Comparison of ENCODE assay signal across 8 cellular contexts in genomic region chr16:11794991-11795886, GRCh38. TPM values are rescaled to one million over a fixed set of nuclear protein-coding genes. Genes with fewer than 3 reads are reported as not detected.
DNase-seq lines count a peak whose midpoint lies in the region; ATAC-seq and TF ChIP-seq lines count a peak whose summit lies in the region.

No MANE protein-coding gene starts in this region.

- TF ChIP-seq POLR2A in esophagus muscularis mucosa (IDR thresholded peaks at IDR 0.05; ENCODE audit: low read depth) (no peak), sigmoid colon (IDR thresholded peaks at IDR 0.05) (no peak)

- peak overlapping the region; percentile 92 for H3K4me3 ChIP-seq in GM12864 (ENCODE audit: low read depth, low read length)
- H3K4me3 ChIP-seq in RWPE2 (ENCODE audit: severe bottlenecking), result peak overlapping the region; percentile 90
- peak overlapping the region; percentile 76 to 97 (median 94) for H3K4me3 ChIP-seq in esophagus muscularis mucosa
- peak overlapping the region in 2 of 4 donors; percentile 94 to 98 for H3K4me3 ChIP-seq in sigmoid colon

- intact Hi-C loops in esophagus muscularis mucosa (cut with DNase I) (no loop called here), sigmoid colon (cut with DNase I) (loop anchor here (5.0 to 10.0 kb wide), 4 partner anchors 120 to 830 kb away; partner anchors contain the start of gene SNX29)

- TF ChIP-seq EP300 in esophagus muscularis mucosa (IDR thresholded peaks at IDR 0.05) (no peak), sigmoid colon (IDR thresholded peaks at IDR 0.05) (no peak)

- POLR2A ChIA-PET in HEK293T (lab: Yijun Ruan, JAX), result interaction anchor here (1.0 to 3.6 kb wide), 2 partner anchors 9 to 53 kb away, joined by 3 to 24 read pairs; partner anchors contain the start of gene TXNDC11

- ATAC-seq in RWPE2 (ENCODE audit: low read depth), result no peak
- ATAC-seq in GM21737 (IDR thresholded peaks at IDR 0.05; ENCODE audit: unreplicated experiment), result no peak

- H3K36me3 ChIP-seq in RWPE2 (ENCODE audit: low read depth) (peaks cover 50% of the 10 kb centered on the region), esophagus muscularis mucosa (peaks cover 0 to 7% (median 2%) of the 10 kb centered on the region in 4 donors), sigmoid colon (no peaks in the 10 kb centered on the region)

- TF ChIP-seq CTCF in GM12864 (IDR thresholded peaks at IDR 0.05; ENCODE audit: low read depth, low read length, missing control alignments) (no peak), RWPE2 (IDR thresholded peaks at IDR 0.05; ENCODE audit: poor library complexity, severe bottlenecking) (no peak), esophagus muscularis mucosa (IDR thresholded peaks at IDR 0.05) (no peak), sigmoid colon (IDR thresholded peaks at IDR 0.05) (no peak)

- H3K27me3 ChIP-seq in RWPE2 (ENCODE audit: insufficient read depth, poor library complexity, severe bottlenecking) (no peaks in the 10 kb centered on the region), esophagus muscularis mucosa (no peaks in the 10 kb centered on the region), sigmoid colon (no peaks in the 10 kb centered on the region)

- DNase-seq in GM12864 (ENCODE audit: low read depth) (no peak), RWPE2 (ENCODE audit: low spot score) (no peak), esophagus muscularis mucosa (ENCODE audit: extremely low spot score) (no peak), sigmoid colon (no peak), retina (no peak), HEK293T (ENCODE audit: extremely low spot score) (no peak), NCI-H748 (lab: John Stamatoyannopoulos, UW; ENCODE audit: unreplicated experiment) (no peak)

- H3K4me1 ChIP-seq in RWPE2 (ENCODE audit: insufficient read depth, poor library complexity, severe bottlenecking) (peaks cover 11% of the 10 kb centered on the region), esophagus muscularis mucosa (peaks cover 76 to 87% (median 84%) of the 10 kb centered on the region in 4 donors), sigmoid colon (peaks cover 0 to 78% (median 69%) of the 10 kb centered on the region in 4 donors)

- H3K9me3 ChIP-seq in RWPE2 (ENCODE audit: severe bottlenecking) (no peaks in the 10 kb centered on the region), esophagus muscularis mucosa (no peaks in the 10 kb centered on the region), sigmoid colon (no peaks in the 10 kb centered on the region)

- CTCF ChIA-PET in HEK293T (lab: Yijun Ruan, JAX), result no interaction called here

- 82% methylated on average over 21 of the region's 21 CpGs for WGBS in esophagus muscularis mucosa
- 77 to 86% methylated on average over 21 of the region's 21 CpGs for WGBS in sigmoid colon, 2 donors

- H3K27ac ChIP-seq in RWPE2 (ENCODE audit: poor library complexity, severe bottlenecking) (peak overlapping the region; percentile 86), esophagus muscularis mucosa (replicated peaks in 1 of 4) (peak overlapping the region; percentile 98 to 99 (median 99)), sigmoid colon (peak overlapping the region; percentile 95 to 99 (median 98))

TF ChIP-seq in HEK293T, 16 proteins besides CTCF, POLR2A, EP300 and RAD21:
- TF ChIP-seq NFRKB (IDR thresholded peaks at IDR 0.05) (no peak), FOXA1 (IDR thresholded peaks at IDR 0.05) (no peak), ZNF384 (IDR thresholded peaks at IDR 0.05) (no peak), PKNOX1 (IDR thresholded peaks at IDR 0.05) (no peak), TARDBP (IDR thresholded peaks at IDR 0.05) (no peak), SP1 (IDR thresholded peaks at IDR 0.05) (no peak), ARNT (IDR thresholded peaks at IDR 0.05) (no peak), L3MBTL2 (conservative IDR thresholded peaks at IDR 0.05) (no peak), LEF1 (IDR thresholded peaks at IDR 0.05; ENCODE audit: borderline replicate concordance) (no peak), FOXM1 (IDR thresholded peaks at IDR 0.05; ENCODE audit: borderline replicate concordance) (no peak), FOXK2 (IDR thresholded peaks at IDR 0.05) (no peak), BHLHE40 (IDR thresholded peaks at IDR 0.05; ENCODE audit: borderline replicate concordance) (no peak), CTBP1 (IDR thresholded peaks at IDR 0.05; ENCODE audit: borderline replicate concordance) (no peak), SUZ12 (IDR thresholded peaks at IDR 0.05) (no peak), HDGF (IDR thresholded peaks at IDR 0.05; ENCODE audit: borderline replicate concordance) (no peak)

RNA-seq across cellular contexts. Expression of gene ZC3H7A, which starts 1.8 kb away (rescaled TPM):
- total RNA-seq in esophagus muscularis mucosa, result 10 to 100 TPM; 51.1 to 61.0 (median 61.0) TPM
- 10 to 100 TPM; 45.5 to 62.5 (median 55.7) TPM for total RNA-seq in sigmoid colon
- polyA plus RNA-seq in sigmoid colon, result 10 to 100 TPM; 19.9 to 23.5 (median 22.8) TPM

RNA-seq across cellular contexts. Expression of gene TXNDC11, which starts 52.6 kb away (rescaled TPM):
- total RNA-seq in esophagus muscularis mucosa (10 to 100 TPM; 32.4 to 47.2 (median 38.2) TPM), sigmoid colon (10 to 100 TPM; 25.3 to 35.2 (median 28.8) TPM)
- polyA plus RNA-seq in sigmoid colon, result 10 to 100 TPM; 34.9 to 54.0 (median 37.8) TPM

RNA-seq across cellular contexts. Expression of gene RSL1D1, which starts 56.1 kb away (rescaled TPM):
- 100 to 1,000 TPM in 2 of 4 donors, 10 to 100 TPM in 2; 73.9 to 125 (median 97.1) TPM for total RNA-seq in esophagus muscularis mucosa
- total RNA-seq in sigmoid colon, result 100 to 1,000 TPM; 134 to 177 (median 148) TPM
- 10 to 100 TPM; 36.5 to 85.5 (median 78.7) TPM for polyA plus RNA-seq in sigmoid colon
